ENCODE assay signal across 24 cellular contexts in genomic region chrX:14903891-14904290, GRCh38.
"Had no signal": no experiment of that assay in that cellular context is flagged by ENCODE, and none has a peak within 500 bp of the region (broad histone marks: within the 10 kb centered on the region; RNA-seq: fewer than 3 reads in every experiment).

No MANE protein-coding gene starts in this region.

- H3K4me1 ChIP-seq: breast epithelium, parathyroid adenoma, suprapubic skin had no signal

- H3K79me2 ChIP-seq: hepatocyte, parathyroid adenoma had no signal

- H3K4me3 ChIP-seq: breast epithelium, coronary artery, hepatocyte, suprapubic skin, tibial nerve had no signal

- H3K4me2 ChIP-seq: hepatocyte had no signal

- H3K4me3 Mint-ChIP-seq: activated T-cell treated with anti-CD3 and anti-CD28 coated beads, Interleukin-2, amount 50 U/mL, for 24 hours; activated T-helper 17 cell treated with anti-CD3 and anti-CD28 coated beads, Interleukin-2, amount 50 U/mL, for 72 hours; mesothelial cell of epicardium; natural killer cell treated with Interleukin-12 subunit alpha and Interleukin-12 subunit beta and Interleukin-15 and Interleukin-18, amount 100 ng/mL, for 72 hours; stimulated activated effector memory CD8-positive, alpha-beta T cell treated with anti-CD3 and anti-CD28 coated beads, Interleukin-12 subunit alpha, Interleukin-12 subunit beta, amount 100 ng/mL, for 72 hours; stimulated activated naive CD8-positive, alpha-beta T cell treated with anti-CD3 and anti-CD28 coated beads, Interleukin-15, amount 100 ng/mL, for 72 hours had no signal

- H3K27me3 ChIP-seq: breast epithelium, hepatocyte, suprapubic skin, tibial nerve had no signal

- H3K9me3 ChIP-seq: breast epithelium, suprapubic skin, tibial nerve had no signal

- H3K9me3 Mint-ChIP-seq: activated naive CD4-positive, alpha-beta T cell treated with anti-CD3 and anti-CD28 coated beads, Interleukin-2, amount 50 U/mL, for 72 hours; activated T-helper 17 cell treated with anti-CD3 and anti-CD28 coated beads, Interleukin-2, amount 50 U/mL, for 72 hours; stimulated activated effector memory CD8-positive, alpha-beta T cell treated with anti-CD3 and anti-CD28 coated beads, Interleukin-12 subunit alpha, Interleukin-12 subunit beta, amount 100 ng/mL, for 72 hours; stimulated activated naive CD8-positive, alpha-beta T cell treated with anti-CD3 and anti-CD28 coated beads, Interleukin-15, amount 100 ng/mL, for 72 hours had no signal

- H3K27ac ChIP-seq: breast epithelium, coronary artery, epithelial cell of prostate, hepatocyte, parathyroid adenoma, suprapubic skin, tibial nerve had no signal

- H3K27ac Mint-ChIP-seq: activated naive CD4-positive, alpha-beta T cell treated with anti-CD3 and anti-CD28 coated beads, Interleukin-2, amount 50 U/mL, for 72 hours; activated T-cell treated with anti-CD3 and anti-CD28 coated beads, Interleukin-2, amount 50 U/mL, for 24 hours; activated T-helper 17 cell treated with anti-CD3 and anti-CD28 coated beads, Interleukin-2, amount 50 U/mL, for 72 hours; mesothelial cell of epicardium; natural killer cell treated with Interleukin-12 subunit alpha and Interleukin-12 subunit beta and Interleukin-15 and Interleukin-18, amount 100 ng/mL, for 72 hours; stimulated activated effector memory CD8-positive, alpha-beta T cell treated with anti-CD3 and anti-CD28 coated beads, Interleukin-12 subunit alpha, Interleukin-12 subunit beta, amount 100 ng/mL, for 72 hours had no signal

- H3K9ac ChIP-seq: parathyroid adenoma had no signal

- H2AFZ ChIP-seq: hepatocyte, parathyroid adenoma had no signal

- H3K27me3 Mint-ChIP-seq: activated T-helper 17 cell treated with anti-CD3 and anti-CD28 coated beads, Interleukin-2, amount 50 U/mL, for 72 hours; natural killer cell treated with Interleukin-12 subunit alpha and Interleukin-12 subunit beta and Interleukin-15 and Interleukin-18, amount 100 ng/mL, for 72 hours; stimulated activated naive CD8-positive, alpha-beta T cell treated with anti-CD3 and anti-CD28 coated beads, Interleukin-15, amount 100 ng/mL, for 72 hours had no signal

- DNase-seq: activated CD4-positive, alpha-beta T cell treated with anti-CD3 and anti-CD28 coated beads for 1 hour; activated CD4-positive, alpha-beta T cell treated with anti-CD3 and anti-CD28 coated beads, Interleukin-2, amount 50 U/mL, for 1 hour; activated CD8-positive, alpha-beta memory T cell treated with anti-CD3 and anti-CD28 coated beads, Interleukin-2, amount 50 U/mL, for 4 hours; activated T-cell treated with anti-CD3 and anti-CD28 coated beads, Interleukin-2, amount 50 U/mL, for 24 hours; foreskin melanocyte; glutamatergic neuron; left ventricle myocardium superior; mammary epithelial cell; right cardiac atrium; stimulated activated CD4-positive, alpha-beta T cell treated with anti-CD3 and anti-CD28 coated beads, Interleukin-2, amount 100 ng/mL, for 24 hours; stimulated activated naive CD8-positive, alpha-beta T cell treated with anti-CD3 and anti-CD28 coated beads, Interleukin-15, amount 100 ng/mL, for 72 hours; T-helper 9 cell had no signal

- H3K4me1 Mint-ChIP-seq: activated T-helper 17 cell treated with anti-CD3 and anti-CD28 coated beads, Interleukin-2, amount 50 U/mL, for 72 hours; mesothelial cell of epicardium; stimulated activated effector memory CD8-positive, alpha-beta T cell treated with anti-CD3 and anti-CD28 coated beads, Interleukin-12 subunit alpha, Interleukin-12 subunit beta, amount 100 ng/mL, for 72 hours; stimulated activated naive CD8-positive, alpha-beta T cell treated with anti-CD3 and anti-CD28 coated beads, Interleukin-15, amount 100 ng/mL, for 72 hours had no signal

- ATAC-seq: activated naive CD4-positive, alpha-beta T cell treated with anti-CD3 and anti-CD28 coated beads, Interleukin-2, amount 50 U/mL, for 72 hours; activated T-helper 17 cell treated with anti-CD3 and anti-CD28 coated beads, Interleukin-2, amount 50 U/mL, for 72 hours; left ventricle myocardium superior; natural killer cell treated with Interleukin-12 subunit alpha and Interleukin-12 subunit beta and Interleukin-15 and Interleukin-18, amount 100 ng/mL, for 72 hours; right cardiac atrium; stimulated activated effector memory CD8-positive, alpha-beta T cell treated with anti-CD3 and anti-CD28 coated beads, Interleukin-12 subunit alpha, Interleukin-12 subunit beta, amount 100 ng/mL, for 72 hours; stimulated activated naive CD8-positive, alpha-beta T cell treated with anti-CD3 and anti-CD28 coated beads, Interleukin-15, amount 100 ng/mL, for 72 hours had no signal

- H3K36me3 ChIP-seq: breast epithelium had no signal
